ENCODE assay signal across 8 cellular contexts in genomic region chr17:39153541-39154111, GRCh38. TPM values are rescaled to one million over a fixed set of nuclear protein-coding genes. Genes with fewer than 3 reads are reported as not detected.
A peak's percentile ranks its signal among the peaks of the same experiment; 100 is the strongest.
DNase-seq lines count a peak whose midpoint lies in the region; ATAC-seq and TF ChIP-seq lines count a peak whose summit lies in the region.

No MANE protein-coding gene starts in this region.

- H3K79me2 ChIP-seq in DOHH2 (ENCODE audit: control insufficient read depth, low read length) = no peaks in the 10 kb centered on the region

- peak; percentile 4 for TF ChIP-seq CTCF in DOHH2 (IDR thresholded peaks at IDR 0.05; ENCODE audit: low read depth, low read length, poor library complexity, severe bottlenecking)
- peak in 2 of 3 experiments; percentile 16 to 33 for TF ChIP-seq CTCF in ascending aorta (IDR thresholded peaks at IDR 0.05)
- TF ChIP-seq CTCF in prostate gland (IDR thresholded peaks at IDR 0.05) = peak in 3 of 4 experiments; percentile 30 to 59 (median 41)
- no peak for TF ChIP-seq CTCF in upper lobe of right lung (IDR thresholded peaks at IDR 0.05)

- H3K4me3 ChIP-seq in DOHH2 (ENCODE audit: low read length) = peak overlapping the region; percentile 98
- peak overlapping the region; percentile 85 to 94 for H3K4me3 ChIP-seq in ascending aorta
- H3K4me3 ChIP-seq in right cardiac atrium (ENCODE audit: low read length) = peak overlapping the region; percentile 89
- H3K4me3 ChIP-seq in prostate gland = peak overlapping the region; percentile 50 to 62
- H3K4me3 ChIP-seq in upper lobe of right lung = peak overlapping the region; percentile 67

- H4K20me1 ChIP-seq in DOHH2 (ENCODE audit: control insufficient read depth, insufficient read depth, low read depth, low read length) = no peaks in the 10 kb centered on the region

- H3K36me3 ChIP-seq in DOHH2 (ENCODE audit: control insufficient read depth, low read length) (peaks cover 5% of the 10 kb centered on the region; the same call in 1 of the 2 replicates), ascending aorta (no peaks in the 10 kb centered on the region), prostate gland (no peaks in the 10 kb centered on the region), upper lobe of right lung (no peaks in the 10 kb centered on the region)

- ATAC-seq in HG02623 (IDR thresholded peaks at IDR 0.05; ENCODE audit: unreplicated experiment) (peak; percentile 31), right cardiac atrium (peak; percentile 87 to 89), upper lobe of right lung (peak; percentile 75)

- H3K27ac ChIP-seq in DOHH2 (ENCODE audit: low read depth, low read length) (peak overlapping the region; percentile 51), ascending aorta (peak overlapping the region; percentile 84 to 94), right cardiac atrium (ENCODE audit: low read length) (peak overlapping the region; percentile 77), prostate gland (peak overlapping the region; percentile 90 to 93), upper lobe of right lung (peak overlapping the region; percentile 85)

- no peak for TF ChIP-seq POLR2A in prostate gland (IDR thresholded peaks at IDR 0.05)

- H3K9me2 ChIP-seq in DOHH2 (replicated peaks; ENCODE audit: control insufficient read depth, low read length) = no peaks in the 10 kb centered on the region

- H3K4me1 ChIP-seq in DOHH2 (ENCODE audit: control insufficient read depth, low read length) = peaks cover 28% of the 10 kb centered on the region
- H3K4me1 ChIP-seq in ascending aorta = peaks cover 12 to 15% of the 10 kb centered on the region in 2 donors
- peaks cover 5% of the 10 kb centered on the region for H3K4me1 ChIP-seq in right cardiac atrium (ENCODE audit: control insufficient read depth, insufficient read depth, low read length)
- H3K4me1 ChIP-seq in prostate gland (replicated peaks) = no peaks in the 10 kb centered on the region
- peaks cover 16% of the 10 kb centered on the region for H3K4me1 ChIP-seq in upper lobe of right lung

- DNase-seq in NCI-H187 treated with DMSO at 0.1 percent for 48 hours (lab: John Stamatoyannopoulos, UW) (peak; percentile 29), T-helper 22 cell (ENCODE audit: low read depth) (peak; percentile 78), ascending aorta (ENCODE audit: low spot score in 2 of 2) (peak; percentile 90 to 98), right cardiac atrium (peak; percentile 85 to 97 (median 94)), prostate gland (ENCODE audit: low spot score) (peak; percentile 91), upper lobe of right lung (peak; percentile 94)

- peaks cover 40% of the 10 kb centered on the region for H3K27me3 ChIP-seq in DOHH2 (ENCODE audit: control insufficient read depth, low read length)
- no peaks in the 10 kb centered on the region for H3K27me3 ChIP-seq in ascending aorta
- no peaks in the 10 kb centered on the region for H3K27me3 ChIP-seq in right cardiac atrium (ENCODE audit: control insufficient read depth, insufficient read depth)
- H3K27me3 ChIP-seq in prostate gland (replicated peaks; ENCODE audit: insufficient read depth) = no peaks in the 10 kb centered on the region
- peaks cover 3% of the 10 kb centered on the region for H3K27me3 ChIP-seq in upper lobe of right lung

- under 1% methylated on average over 22 of the region's 22 CpGs for WGBS in right cardiac atrium
- WGBS in prostate gland = 0% methylated on average over 22 of the region's 22 CpGs

- intact Hi-C loops in ascending aorta (cut with DNase I) = loop anchor here (1.0 to 5.0 kb wide), 5 partner anchors 170 to 774 kb away; partner anchors contain the start of genes LRRC3C, ORMDL3, PIP4K2B and PSMB3
- intact Hi-C loops in right cardiac atrium (cut with DNase I) = loop anchor here (2.0 to 5.0 kb wide), 4 partner anchors 71 to 171 kb away; no protein-coding TSS in a partner anchor
- intact Hi-C loops in prostate gland (cut with DNase I) = loop anchor here (2.0 to 10.0 kb wide), 5 partner anchors 43 to 409 kb away; partner anchors contain the start of genes CACNB1 and PCGF2
- intact Hi-C loops in upper lobe of right lung (cut with DNase I) = loop anchor here (5.0 kb wide), 1 partner anchor 171 kb away; no protein-coding TSS in a partner anchor

- H3K9me3 ChIP-seq in DOHH2 (ENCODE audit: control insufficient read depth, insufficient read depth, low read length) (no peaks in the 10 kb centered on the region), ascending aorta (no peaks in the 10 kb centered on the region), right cardiac atrium (ENCODE audit: control insufficient read depth, low read length) (no peaks in the 10 kb centered on the region), prostate gland (no peaks in the 10 kb centered on the region), upper lobe of right lung (no peaks in the 10 kb centered on the region)

- peaks cover 3% of the 10 kb centered on the region; the same call in 1 of the 2 replicates for H3F3A ChIP-seq in DOHH2 (ENCODE audit: control insufficient read depth, insufficient read depth)

- H3K4me2 ChIP-seq in DOHH2 (ENCODE audit: low read length) = peak overlapping the region; percentile 89

RNA-seq across cellular contexts. Expression of gene PLXDC1, which starts 2.2 kb away (rescaled TPM):
- total RNA-seq in ascending aorta (23.8 TPM), right cardiac atrium (10 to 100 TPM in 1 of 4 donors, 1 to 10 TPM in 3; 4.4 to 14.6 (median 5.8) TPM), prostate gland (1 to 10 TPM; 3.9 to 5.4 TPM), upper lobe of right lung (14.4 TPM)
- polyA plus RNA-seq in right cardiac atrium = 13.0 TPM

RNA-seq across cellular contexts. Expression of gene ARL5C, which starts 12.3 kb away (rescaled TPM):
- total RNA-seq in ascending aorta (not detected), right cardiac atrium (not detected), prostate gland (not detected), upper lobe of right lung (not detected)
- not detected for polyA plus RNA-seq in right cardiac atrium

RNA-seq across cellular contexts. Expression of gene CACNB1, which starts 43.8 kb away (rescaled TPM):
- total RNA-seq in ascending aorta (9.6 TPM), right cardiac atrium (10 to 100 TPM in 1 of 4 donors, 1 to 10 TPM in 3; 5.8 to 10.8 (median 8.0) TPM), prostate gland (10 to 100 TPM in 1 of 2 donors, 1 to 10 TPM in 1; 3.4 to 17.8 TPM), upper lobe of right lung (27.5 TPM)
- 6.4 TPM for polyA plus RNA-seq in right cardiac atrium

RNA-seq across cellular contexts. Expression of gene RPL19, which starts 46.5 kb away (rescaled TPM):
- total RNA-seq in ascending aorta (1,889 TPM), right cardiac atrium (1,000 to 10,000 TPM; 1,060 to 1,177 (median 1,099) TPM), prostate gland (1,000 to 10,000 TPM; 2,194 to 3,634 TPM), upper lobe of right lung (1,449 TPM)
- polyA plus RNA-seq in right cardiac atrium = 1,781 TPM

Comparison
In these comparisons a context has a peak if more than half of its experiments do, and no peak if none do; other contexts are left out.
1. Peak in every context shown above with its lines: DNase-seq, ATAC-seq, H3K4me3 ChIP-seq and H3K27ac ChIP-seq.
2. ATAC-seq: peak in every context shown above with its lines; median percentile 88 in right cardiac atrium; 75 in upper lobe of right lung; 31 in HG02623.
3. DNase-seq: peak in every context shown above with its lines; median percentile 94 in ascending aorta; 94 in right cardiac atrium; 94 in upper lobe of right lung; 91 in prostate gland; 78 in T-helper 22 cell; 29 in NCI-H187 treated with DMSO at 0.1 percent for 48 hours.